7 cellular contexts compared by ENCODE assay signal in genomic region chr19:48618916-48619691, GRCh38. TPM values are rescaled to one million over a fixed set of nuclear protein-coding genes. Genes with fewer than 3 reads are reported as not detected.
DNase-seq lines count a peak whose midpoint lies in the region; ATAC-seq and TF ChIP-seq lines count a peak whose summit lies in the region.

Gene RPL18 (minus strand): TSS chr19:48619178. CDS start chr19:48619143, 35 bp downstream.
Gene SPHK2 (plus strand): TSS chr19:48619506. CDS start chr19:48620515, 1,009 bp downstream.

- peaks cover 33% of the 10 kb centered on the region for H3K79me2 ChIP-seq in hepatocyte

- H4K20me1 ChIP-seq in hepatocyte (ENCODE audit: insufficient read depth, poor library complexity, severe bottlenecking), result peaks cover 34% of the 10 kb centered on the region

- peak within 1 kb of the TSS; percentile 86 for H3K27ac ChIP-seq in hepatocyte

- H3K4me2 ChIP-seq in hepatocyte, result peak within 1 kb of the TSS; percentile 99

- H3K9me2 ChIP-seq in hepatocyte (replicated peaks; ENCODE audit: insufficient read depth), result no peaks in the 10 kb centered on the region

- peak within 1 kb of the TSS; percentile 13 for H2AFZ ChIP-seq in hepatocyte

- no peaks in the 10 kb centered on the region for H3K36me3 ChIP-seq in hepatocyte (replicated peaks; ENCODE audit: insufficient read depth, low read depth)

- no peaks in the 10 kb centered on the region for H3K27me3 ChIP-seq in hepatocyte

- peak within 1 kb of the TSS; percentile 61 for H3K4me3 ChIP-seq in hepatocyte

- ATAC-seq in GM18508 (IDR thresholded peaks at IDR 0.05; ENCODE audit: insufficient read depth, unreplicated experiment), result peak; percentile 76
- peak; percentile 75 for ATAC-seq in HG03025 (IDR thresholded peaks at IDR 0.05; ENCODE audit: low FRiP score, unreplicated experiment)

- peak; percentile 97 to 99 for DNase-seq in NCI-H2081 (lab: John Stamatoyannopoulos, UW)
- DNase-seq in T1000 (lab: John Stamatoyannopoulos, UW), result peak; percentile 98
- DNase-seq in astrocyte of the hippocampus (ENCODE audit: low read depth, low spot score), result peak; percentile 100
- peak; percentile 99 for DNase-seq in hepatocyte (ENCODE audit: low spot score)
- DNase-seq in retina, result peak; percentile 98

- WGBS in hepatocyte (ENCODE audit: low lambda C conversion rate, missing lambda C conversion rate), result 1% methylated on average over 53 of the region's 69 CpGs

- peaks cover 36% of the 10 kb centered on the region for H3K4me1 ChIP-seq in hepatocyte (ENCODE audit: insufficient read depth)

- TF ChIP-seq CTCF in hepatocyte (IDR thresholded peaks at IDR 0.05; ENCODE audit: poor library complexity), result no peak

- H3K9me3 ChIP-seq in hepatocyte (ENCODE audit: low read depth), result no peaks in the 10 kb centered on the region

RNA-seq across cellular contexts. Expression of gene RPL18, which starts in this region (rescaled TPM):
- total RNA-seq in hepatocyte, result 1,372 and 1,462 TPM in 2 replicates
- polyA plus RNA-seq in hepatocyte, result 616 and 623 TPM in 2 replicates

RNA-seq across cellular contexts. Expression of gene SPHK2, which starts in this region (rescaled TPM):
- 45.2 and 56.7 TPM in 2 replicates for total RNA-seq in hepatocyte
- polyA plus RNA-seq in hepatocyte, result 39.4 and 48.2 TPM in 2 replicates

Comparison
In these comparisons a context has a peak if more than half of its experiments do, and no peak if none do; other contexts are left out.
1. Peak in every context shown above with its lines: DNase-seq, ATAC-seq, H3K4me3 ChIP-seq and H3K27ac ChIP-seq.